In genomic region chr7:37920619-37921339, GRCh38 we compare ENCODE assay signal across 8 cellular contexts. TPM values are rescaled to one million over a fixed set of nuclear protein-coding genes. Genes with fewer than 3 reads are reported as not detected.
DNase-seq lines count a peak whose midpoint lies in the region; ATAC-seq and TF ChIP-seq lines count a peak whose summit lies in the region.

Gene EPDR1, plus strand, starts transcription at chr7:37920640. Its CDS starts 300 bp downstream, at chr7:37920940.

- TF ChIP-seq CTCF in chondrocyte (IDR thresholded peaks at IDR 0.05) = peak; percentile 69

- peaks cover 33% of the 10 kb centered on the region for H3K27me3 Mint-ChIP-seq in chondrocyte (ENCODE audit: low read depth)

- H3K36me3 Mint-ChIP-seq in chondrocyte (ENCODE audit: low read depth) = peaks cover 4% of the 10 kb centered on the region

- DNase-seq in DMS 273 treated with DMSO at 0.1 percent for 48 hours (lab: John Stamatoyannopoulos, UW) = peak; percentile 89
- DNase-seq in HT1080 (ENCODE audit: low read depth) = peak; percentile 75
- peak; percentile 84 for DNase-seq in RPMI8226
- no peak for DNase-seq in chondrocyte (ENCODE audit: low spot score)
- peak; percentile 89 for DNase-seq in left kidney (ENCODE audit: low read depth, low spot score)
- peak; percentile 21 for DNase-seq in stimulated activated CD8-positive, alpha-beta memory T cell treated with anti-CD3 and anti-CD28 coated beads, Interleukin-4, amount 100 ng/mL, for 24 hours (ENCODE audit: low read depth)

- H3K4me1 Mint-ChIP-seq in chondrocyte (ENCODE audit: low read depth) = peaks cover 30% of the 10 kb centered on the region

- peaks cover 9% of the 10 kb centered on the region for H3K9me3 Mint-ChIP-seq in chondrocyte (ENCODE audit: low read depth)

- H3K27ac Mint-ChIP-seq in chondrocyte (ENCODE audit: unreplicated experiment) = peak within 1 kb of the TSS; percentile 85

- ATAC-seq in GM19452 (IDR thresholded peaks at IDR 0.05; ENCODE audit: unreplicated experiment) (peak; percentile 54), HG03521 (IDR thresholded peaks at IDR 0.05; ENCODE audit: unreplicated experiment) (no peak)

- peak within 1 kb of the TSS; percentile 85 for H3K4me3 Mint-ChIP-seq in chondrocyte (ENCODE audit: unreplicated experiment)

RNA-seq across cellular contexts. Expression of gene EPDR1, which starts in this region (rescaled TPM):
- total RNA-seq in HT1080 (2014; rRNA removed; shearing (Covaris generic)) = 44.0 and 48.6 TPM in 2 replicates
- polyA plus RNA-seq in HT1080 (2015; cell fraction: cytosol; rRNA removed) = 29.8 and 32.9 TPM in 2 replicates
- 22.3 and 24.6 TPM in 2 replicates for polyA plus RNA-seq in HT1080 (2015; cell fraction: nucleus; rRNA removed)
- total RNA-seq in chondrocyte = 20.1 to 30.0 TPM (median 28.9 TPM) in 3 replicates
